Comparison of ENCODE assay signal across 8 cellular contexts in the genomic region with DNA sequence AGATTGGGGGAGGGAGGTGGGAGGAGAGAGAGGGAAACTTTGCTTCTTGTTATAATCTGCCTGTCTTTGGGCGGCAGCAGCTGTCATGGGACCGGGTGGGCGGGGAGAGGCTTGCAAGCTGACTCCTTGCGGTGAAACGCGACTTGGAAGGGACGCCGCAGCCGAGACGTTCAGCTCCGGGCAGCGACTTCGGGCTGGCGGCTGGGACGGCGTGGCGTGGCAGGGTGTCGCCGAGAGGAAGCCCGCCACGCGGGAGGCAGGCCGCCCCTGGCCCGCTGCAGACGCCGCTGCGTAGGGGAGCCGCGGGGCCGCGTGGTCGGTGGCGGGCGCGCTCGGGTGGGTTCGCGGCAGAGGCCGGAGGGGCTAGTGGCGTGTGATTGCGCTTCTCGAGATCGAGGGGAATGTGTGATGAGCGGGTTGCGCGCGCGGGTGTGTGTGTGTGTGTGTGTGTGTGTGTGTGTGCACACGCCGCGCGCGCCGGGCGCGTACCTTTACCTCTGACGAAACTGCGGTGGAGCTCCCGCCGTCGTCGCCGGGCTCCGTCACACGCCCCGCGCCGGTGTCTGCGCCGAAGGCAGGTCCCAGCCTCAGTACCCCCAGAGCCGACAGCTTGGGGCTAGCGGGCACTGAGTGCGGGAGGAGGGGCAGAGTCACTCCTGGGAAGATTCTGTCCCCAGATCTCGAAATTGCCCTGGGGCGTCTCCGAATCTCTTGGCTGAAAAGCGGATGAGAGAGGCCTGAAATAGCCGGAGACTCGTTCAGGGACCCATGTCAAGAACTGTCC. TPM values are rescaled to one million over a fixed set of nuclear protein-coding genes. Genes with fewer than 3 reads are reported as not detected.
DNase-seq lines count a peak whose midpoint lies in the region; ATAC-seq and TF ChIP-seq lines count a peak whose summit lies in the region.

No MANE protein-coding gene starts in this region.

- no peak for TF ChIP-seq CTCF in GM20000 (IDR thresholded peaks at IDR 0.05; ENCODE audit: extremely low read depth, missing control alignments)
- TF ChIP-seq CTCF in heart right ventricle (IDR thresholded peaks at IDR 0.05): peak in 4 of 9 donors; percentile 16 to 36 (median 26)
- peak; percentile 32 for TF ChIP-seq CTCF in type B pancreatic cell (conservative IDR thresholded peaks at IDR 0.05)

- no peaks in the 10 kb centered on the region for H3K4me1 ChIP-seq in CD4-positive, alpha-beta memory T cell (ENCODE audit: insufficient read depth, low read length)
- H3K4me1 ChIP-seq in heart right ventricle: peaks cover 3 to 50% (median 33%) of the 10 kb centered on the region in 9 donors

- H3K27me3 Mint-ChIP-seq in CD4-positive, alpha-beta memory T cell: no peaks in the 10 kb centered on the region
- peaks cover 41% of the 10 kb centered on the region for H3K27me3 Mint-ChIP-seq in type B pancreatic cell

- WGBS in heart right ventricle, 2 donors: 1% methylated on average over 74 to 79 of the region's 79 CpGs

- intact Hi-C loops in CD4-positive, alpha-beta memory T cell (cut with micrococcal nuclease): loop anchor here (1.0 to 5.0 kb wide), 3 partner anchors 85 to 228 kb away; a partner anchor contains a TSS
- intact Hi-C loops in heart right ventricle (cut with DNase I): loop anchor here (2.0 to 10.0 kb wide), 9 partner anchors 45 to 97 kb away; no protein-coding TSS in a partner anchor

- peaks cover 0 to 14% (median 1%) of the 10 kb centered on the region in 4 donors for H3K4me1 Mint-ChIP-seq in CD4-positive, alpha-beta memory T cell
- H3K4me1 Mint-ChIP-seq in type B pancreatic cell (ENCODE audit: unreplicated experiment): peaks cover 3% of the 10 kb centered on the region

- H3K4me3 ChIP-seq in CD4-positive, alpha-beta memory T cell (ENCODE audit: low read length in 2 of 2): peak overlapping the region; percentile 39 to 76
- peak overlapping the region; percentile 74 to 99 (median 94) for H3K4me3 ChIP-seq in heart right ventricle

- H3K4me3 Mint-ChIP-seq in CD4-positive, alpha-beta memory T cell: peak overlapping the region; percentile 85 to 92 (median 88)
- H3K4me3 Mint-ChIP-seq in type B pancreatic cell: peak overlapping the region; percentile 87

- peak overlapping the region; percentile 19 to 82 (median 76) for H3K27ac Mint-ChIP-seq in CD4-positive, alpha-beta memory T cell
- peak overlapping the region; percentile 68 for H3K27ac Mint-ChIP-seq in type B pancreatic cell

- H3K9me3 Mint-ChIP-seq in CD4-positive, alpha-beta memory T cell: no peaks in the 10 kb centered on the region
- H3K9me3 Mint-ChIP-seq in type B pancreatic cell: no peaks in the 10 kb centered on the region

- CTCF ChIA-PET in CD4-positive, alpha-beta memory T cell (lab: Charles Lee; ENCODE audit: partially characterized antibody): interaction anchor here (0.9 to 1.6 kb wide), 6 partner anchors 11 to 96 kb away, joined by 3 to 5 read pairs (median 3); no protein-coding TSS in a partner anchor

- no peaks in the 10 kb centered on the region for H3K9me3 ChIP-seq in CD4-positive, alpha-beta memory T cell (ENCODE audit: control insufficient read depth in 1 of 2, low read length in 2 of 2)
- H3K9me3 ChIP-seq in heart right ventricle: no peaks in the 10 kb centered on the region

- peak; percentile 47 to 85 (median 61) for DNase-seq in CD4-positive, alpha-beta memory T cell
- DNase-seq in GM20000 (ENCODE audit: low spot score): peak; percentile 94
- DNase-seq in HT1080 (ENCODE audit: low read depth): peak; percentile 66
- peak; percentile 56 for DNase-seq in SKM-1 treated with dmso at 0.1 percent for 144 hours (lab: John Stamatoyannopoulos, UW; ENCODE audit: unreplicated experiment)
- DNase-seq in activated naive CD8-positive, alpha-beta T cell treated with anti-CD3 and anti-CD28 coated beads, Interleukin-2, amount 50 U/mL, for 16 hours (ENCODE audit: low read depth, low spot score): peak; percentile 66
- peak; percentile 86 to 90 for DNase-seq in heart right ventricle
- peak; percentile 64 for DNase-seq in pons (ENCODE audit: low spot score)
- DNase-seq in type B pancreatic cell (ENCODE audit: extremely low spot score, unreplicated experiment): no peak

- peak; percentile 70 to 79 (median 74) for ATAC-seq in heart right ventricle

- H3K27me3 ChIP-seq in CD4-positive, alpha-beta memory T cell (ENCODE audit: insufficient read depth, low read length): no peaks in the 10 kb centered on the region
- no peaks in the 10 kb centered on the region for H3K27me3 ChIP-seq in heart right ventricle

- H3K27ac ChIP-seq in CD4-positive, alpha-beta memory T cell (ENCODE audit: low read depth, low read length): no peak overlapping the region
- H3K27ac ChIP-seq in heart right ventricle: peak overlapping the region; percentile 68 to 96 (median 91)

- POLR2A ChIA-PET in CD4-positive, alpha-beta memory T cell (lab: Charles Lee; ENCODE audit: partially characterized antibody): interaction anchor here (1.3 kb wide), 1 partner anchor 385 kb away, joined by 5 read pairs; no protein-coding TSS in a partner anchor

- H3K36me3 Mint-ChIP-seq in CD4-positive, alpha-beta memory T cell: peaks cover 0 to 2% of the 10 kb centered on the region in 2 donors
- no peaks in the 10 kb centered on the region for H3K36me3 Mint-ChIP-seq in type B pancreatic cell

- H3K36me3 ChIP-seq in CD4-positive, alpha-beta memory T cell (ENCODE audit: insufficient read depth, low read length): no peaks in the 10 kb centered on the region
- no peaks in the 10 kb centered on the region for H3K36me3 ChIP-seq in heart right ventricle

RNA-seq across cellular contexts. Expression of a gene that starts 1.7 kb away (rescaled TPM):
- 1 to 10 TPM; 3.3 to 3.6 TPM for total RNA-seq in CD4-positive, alpha-beta memory T cell
- polyA plus RNA-seq in CD4-positive, alpha-beta memory T cell: 1 to 10 TPM in 1 of 2 donors, under 1 TPM in 1; 0.29 to 3.0 TPM
- 3.4 and 3.5 TPM in 2 replicates for total RNA-seq in HT1080 (2014; rRNA removed; shearing (Covaris generic))
- polyA plus RNA-seq in HT1080 (2015; cell fraction: cytosol; rRNA removed): 1.6 and 1.9 TPM in 2 replicates
- 6.5 and 7.1 TPM in 2 replicates for polyA plus RNA-seq in HT1080 (2015; cell fraction: nucleus; rRNA removed)
- 10 to 100 TPM; 21.5 to 36.6 (median 28.9) TPM for total RNA-seq in heart right ventricle
- 10 to 100 TPM in 1 of 2 donors, 1 to 10 TPM in 1; 1.6 to 15.4 TPM for polyA plus RNA-seq in heart right ventricle
- 5.4 and 8.5 TPM in 2 replicates for total RNA-seq in type B pancreatic cell (ENCODE audit: low replicate concordance)
